In the genomic region with DNA sequence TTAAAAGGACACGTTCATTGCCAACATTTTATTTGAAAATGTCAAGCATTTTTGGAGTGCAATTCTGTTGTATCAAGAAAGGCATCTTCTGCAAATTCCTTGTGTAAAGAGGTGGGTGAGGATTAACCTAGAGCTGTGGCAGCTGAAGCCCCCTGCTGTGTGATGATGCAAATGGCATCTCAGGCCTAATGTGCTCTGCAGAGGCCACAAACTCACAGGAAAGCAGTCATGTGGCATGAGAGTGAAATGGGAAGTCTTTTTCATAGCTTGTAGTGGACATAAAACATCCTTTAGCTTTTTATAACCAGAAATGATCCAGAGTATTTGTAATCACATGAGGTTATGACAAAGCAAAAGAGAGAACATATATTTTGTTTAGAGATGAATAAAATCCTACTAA, we compare ENCODE assay signal across 8 cellular contexts. TPM values are rescaled to one million over a fixed set of nuclear protein-coding genes. Genes with fewer than 3 reads are reported as not detected.
DNase-seq lines count a peak whose midpoint lies in the region; ATAC-seq and TF ChIP-seq lines count a peak whose summit lies in the region.

No MANE protein-coding gene starts in this region.

- H4K20me1 ChIP-seq in KMS-11 (ENCODE audit: insufficient read depth): no peaks in the 10 kb centered on the region

- no peaks in the 10 kb centered on the region for H3K79me2 ChIP-seq in KMS-11 (ENCODE audit: insufficient read depth, low read depth)

- DNase-seq in D341Med (ENCODE audit: low spot score) (peak; percentile 64), SK-N-MC (ENCODE audit: low read depth, low spot score) (no peak), islet precursor cell (peak; percentile 75), GM10266 (ENCODE audit: extremely low spot score) (no peak), HCEC 1CT (no peak), T-cell (no peak)
- no peak for DNase-seq in activated T-cell treated with anti-CD3 and anti-CD28 coated beads, Interleukin-2, amount 50 U/mL, for 1 hour

- H3K9me3 ChIP-seq in SK-N-MC (ENCODE audit: low read depth, low read length): no peaks in the 10 kb centered on the region

- no peak overlapping the region for H3K4me3 Mint-ChIP-seq in T-cell

- H3K4me2 ChIP-seq in KMS-11: no peak overlapping the region

- no peaks in the 10 kb centered on the region for H3K4me1 ChIP-seq in KMS-11 (ENCODE audit: low read depth, poor library complexity, severe bottlenecking)

- H3K4me3 ChIP-seq in KMS-11 (IDR thresholded peaks at IDR 0.05; ENCODE audit: insufficient read depth, low read depth, low read length): no peak overlapping the region
- no peak overlapping the region for H3K4me3 ChIP-seq in SK-N-MC

- no peak for ATAC-seq in T-cell (replicated peaks in 1 of 4)

- TF ChIP-seq CTCF in KMS-11 (conservative IDR thresholded peaks at IDR 0.05; ENCODE audit: low read depth, low read length) (peak; percentile 36), GM10266 (IDR thresholded peaks at IDR 0.05; ENCODE audit: control insufficient read depth, insufficient read depth, low read depth, missing control alignments) (no peak)

- H3K27me3 ChIP-seq in KMS-11 (ENCODE audit: insufficient read depth, low read depth): no peaks in the 10 kb centered on the region

- H3K36me3 ChIP-seq in KMS-11 (ENCODE audit: insufficient read depth) (no peaks in the 10 kb centered on the region), SK-N-MC (ENCODE audit: insufficient read depth, low read length) (no peaks in the 10 kb centered on the region)

- H3K9ac ChIP-seq in KMS-11 (no peak overlapping the region), SK-N-MC (ENCODE audit: insufficient read length) (no peak overlapping the region)

- H3K9me3 Mint-ChIP-seq in T-cell: peaks cover 0 to 3% (median 0%) of the 10 kb centered on the region in 3 donors

- H3K36me3 Mint-ChIP-seq in T-cell: no peaks in the 10 kb centered on the region

- peaks cover 8 to 9% (median 9%) of the 10 kb centered on the region in 3 donors for H3K4me1 Mint-ChIP-seq in T-cell

- H2AFZ ChIP-seq in KMS-11 (ENCODE audit: low read depth): no peak overlapping the region

- POLR2A ChIA-PET in T-cell (lab: Charles Lee): no interaction called here

- peaks cover 19 to 29% of the 10 kb centered on the region in 2 donors for H3K27me3 Mint-ChIP-seq in T-cell

- H3K27ac ChIP-seq in KMS-11 (no peak overlapping the region), SK-N-MC (peak overlapping the region; percentile 43; the same call in 1 of the 2 replicates)

- CTCF ChIA-PET in T-cell (lab: Charles Lee): no interaction called here

- H3K27ac Mint-ChIP-seq in T-cell: no peak overlapping the region

RNA-seq across cellular contexts. Expression of a gene that starts 6.4 kb away (rescaled TPM):
- under 1 TPM in 2 of 5 donors, not detected in 3; 0.23 to 0.25 TPM for total RNA-seq in T-cell

Comparison
In these comparisons a context has a peak if more than half of its experiments do, and no peak if none do; other contexts are left out.
1. DNase-seq: peak in D341Med (single experiment) and islet precursor cell (single experiment); none in SK-N-MC (single experiment), GM10266 (single experiment), HCEC 1CT (single experiment), T-cell (0 of 34) and activated T-cell treated with anti-CD3 and anti-CD28 coated beads, Interleukin-2, amount 50 U/mL, for 1 hour (single experiment).